Comparison of ENCODE assay signal across 17 cellular contexts in the genomic region with DNA sequence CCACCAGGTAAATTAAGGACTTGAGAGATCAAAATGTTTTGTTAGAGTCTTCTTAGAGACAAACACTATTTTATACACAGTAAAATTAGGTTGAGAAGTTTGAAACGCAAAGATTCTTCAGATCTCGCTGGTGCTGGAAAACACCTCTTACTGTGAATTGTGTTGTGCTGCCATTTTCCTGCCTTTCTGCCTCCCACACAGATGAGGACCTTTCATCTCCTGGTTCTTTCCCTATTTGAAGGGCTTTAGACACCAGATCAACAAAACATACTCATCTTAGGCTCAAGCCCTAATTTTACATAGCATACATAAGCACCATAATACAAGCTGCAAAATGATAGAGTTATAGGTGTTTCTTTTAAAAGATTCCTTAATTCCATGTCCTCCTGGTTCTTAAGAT.
"Had no signal": no experiment of that assay in that cellular context is flagged by ENCODE, and none has a peak within 500 bp of the region (broad histone marks: within the 10 kb centered on the region; RNA-seq: fewer than 3 reads in every experiment).

No MANE protein-coding gene starts in this region.

- H3K4me1 ChIP-seq: breast epithelium, neural progenitor cell, SJSA1 had no signal

- H3K4me1 Mint-ChIP-seq: neural progenitor cell had no signal

- DNase-seq: activated CD4-positive, alpha-beta T cell treated with anti-CD3 and anti-CD28 coated beads, Interleukin-2, amount 50 U/mL, for 48 hours; activated effector memory CD4-positive, alpha-beta T cell treated with Interleukin-2 at 50 U/mL for 16 hours; aorta; cerebellar nuclear complex; effector memory CD8-positive, alpha-beta T cell; foreskin melanocyte; head of caudate nucleus; kidney glomerular epithelial cell; tibial artery; uterus had no signal

- H3K27me3 Mint-ChIP-seq: dendritic cell treated with granulocyte-macrophage colony-stimulating factor and Interleukin-4, amounts not matched to agents 40 ng/mL and 50 ng/mL, for 4 days; effector memory CD8-positive, alpha-beta T cell had no signal

- H3K9me3 Mint-ChIP-seq: dendritic cell treated with granulocyte-macrophage colony-stimulating factor and Interleukin-4, amounts not matched to agents 40 ng/mL and 50 ng/mL, for 4 days; effector memory CD8-positive, alpha-beta T cell; mesothelial cell of epicardium; neural progenitor cell had no signal

- H3K4me3 ChIP-seq: breast epithelium, neural progenitor cell, SJSA1, tibial artery, uterus had no signal

- H2AFZ ChIP-seq: neural progenitor cell had no signal

- H3K27me3 ChIP-seq: breast epithelium, neural progenitor cell, SJSA1, tibial artery, uterus had no signal

- H3K9me3 ChIP-seq: breast epithelium, SJSA1, tibial artery, uterus had no signal

- H3K9ac ChIP-seq: neural progenitor cell had no signal

- H3K27ac ChIP-seq: breast epithelium, epithelial cell of prostate, neural progenitor cell, SJSA1, uterus had no signal

- H3K4me3 Mint-ChIP-seq: dendritic cell treated with granulocyte-macrophage colony-stimulating factor and Interleukin-4, amounts not matched to agents 40 ng/mL and 50 ng/mL, for 4 days; effector memory CD8-positive, alpha-beta T cell; mesothelial cell of epicardium; neural progenitor cell had no signal

- ATAC-seq: effector memory CD8-positive, alpha-beta T cell; sciatic nerve had no signal

- H3K36me3 ChIP-seq: breast epithelium, uterus had no signal

- H3K27ac Mint-ChIP-seq: dendritic cell treated with granulocyte-macrophage colony-stimulating factor and Interleukin-4, amounts not matched to agents 40 ng/mL and 50 ng/mL, for 4 days; mesothelial cell of epicardium; neural progenitor cell had no signal

- H3K4me2 ChIP-seq: neural progenitor cell had no signal
